Comparison of ENCODE assay signal across 30 cellular contexts in the genomic region with DNA sequence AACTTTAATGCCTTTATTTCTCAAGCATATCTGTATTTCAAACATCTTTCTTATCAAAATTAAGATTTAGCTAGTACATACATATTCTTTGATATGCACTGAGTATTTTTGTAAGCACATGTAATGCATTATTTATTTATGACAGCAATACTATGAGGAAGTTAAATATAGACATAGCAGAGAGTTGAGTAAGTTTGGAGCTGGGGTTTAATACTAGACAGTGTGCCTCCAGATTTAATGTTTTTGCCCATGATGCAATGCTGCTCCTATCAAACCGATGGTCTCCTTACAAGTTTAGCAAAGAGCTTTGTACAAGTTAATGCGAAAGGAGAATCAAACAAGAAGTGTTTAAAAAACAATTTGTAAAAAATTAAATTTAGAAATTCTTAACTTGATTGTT.
"Had no signal": no experiment of that assay in that cellular context is flagged by ENCODE, and none has a peak within 500 bp of the region (broad histone marks: within the 10 kb centered on the region; RNA-seq: fewer than 3 reads in every experiment).

No MANE protein-coding gene starts in this region.

- H3K9me3 ChIP-seq: body of pancreas, pancreas, prostate gland, sigmoid colon, suprapubic skin, tibial artery, upper lobe of right lung had no signal

- H3K27me3 Mint-ChIP-seq: activated CD4-positive, alpha-beta memory T cell treated with anti-CD3 and anti-CD28 coated beads, Interleukin-2, amount 10 ng/mL, durations not matched to agents 7 days and 5 days; activated naive CD8-positive, alpha-beta T cell treated with anti-CD3 and anti-CD28 coated beads, Interleukin-2, amount 50 U/mL, for 24 hours; activated T-cell treated with anti-CD3 and anti-CD28 coated beads, Interleukin-2, amount 50 U/mL, for 24 hours; effector memory CD8-positive, alpha-beta T cell; naive thymus-derived CD4-positive, alpha-beta T cell had no signal

- H3K4me3 Mint-ChIP-seq: activated CD4-positive, alpha-beta memory T cell treated with anti-CD3 and anti-CD28 coated beads, Interleukin-2, amount 10 ng/mL, durations not matched to agents 7 days and 5 days; activated naive CD8-positive, alpha-beta T cell treated with anti-CD3 and anti-CD28 coated beads, Interleukin-2, amount 50 U/mL, for 24 hours; activated T-cell treated with anti-CD3 and anti-CD28 coated beads, Interleukin-2, amount 50 U/mL, for 24 hours; effector memory CD8-positive, alpha-beta T cell; mesothelial cell of epicardium; naive thymus-derived CD4-positive, alpha-beta T cell; neural crest cell; T-helper 1 cell treated with Interleukin-12 subunit alpha and Interleukin-12 subunit beta and Interleukin-4 antibody, amounts not matched to agents 30 μg/mL and 1 μg/mL, for 36 hours had no signal

- H3K27ac Mint-ChIP-seq: activated CD4-positive, alpha-beta memory T cell treated with anti-CD3 and anti-CD28 coated beads, Interleukin-2, amount 10 ng/mL, durations not matched to agents 7 days and 5 days; activated naive CD8-positive, alpha-beta T cell treated with anti-CD3 and anti-CD28 coated beads, Interleukin-2, amount 50 U/mL, for 24 hours; activated T-cell treated with anti-CD3 and anti-CD28 coated beads, Interleukin-2, amount 50 U/mL, for 24 hours; effector memory CD8-positive, alpha-beta T cell; mesothelial cell of epicardium; naive thymus-derived CD4-positive, alpha-beta T cell; T-helper 1 cell treated with Interleukin-12 subunit alpha and Interleukin-12 subunit beta and Interleukin-4 antibody, amounts not matched to agents 30 μg/mL and 1 μg/mL, for 36 hours had no signal

- H3K4me3 ChIP-seq: body of pancreas, pancreas, prostate gland, sigmoid colon, suprapubic skin, tibial artery, upper lobe of right lung had no signal

- DNase-seq: activated CD4-positive, alpha-beta memory T cell treated with anti-CD3 and anti-CD28 coated beads, Interleukin-2, amount 10 ng/mL, durations not matched to agents 7 days and 5 days; activated CD4-positive, alpha-beta T cell treated with anti-CD3 and anti-CD28 coated beads for 4 hours; activated CD8-positive, alpha-beta memory T cell treated with anti-CD3 and anti-CD28 coated beads, Interleukin-2, amount 50 U/mL, for 48 hours; activated gamma-delta T cell; activated naive CD4-positive, alpha-beta T cell treated with anti-CD3 and anti-CD28 coated beads, Interleukin-2, amount 50 U/mL, for 16 hours; activated naive CD8-positive, alpha-beta T cell treated with anti-CD3 and anti-CD28 coated beads, Interleukin-2, amount 50 U/mL, for 24 hours; activated T-cell treated with anti-CD3 and anti-CD28 coated beads, Interleukin-2, amount 50 U/mL, for 24 hours; aorta; body of pancreas; cortex of kidney; effector memory CD8-positive, alpha-beta T cell; foreskin melanocyte; left colon; naive thymus-derived CD4-positive, alpha-beta T cell; nucleus accumbens; pancreas; retina; sigmoid colon; stimulated activated CD4-positive, alpha-beta T cell treated with anti-CD3 and anti-CD28 coated beads, Interleukin-15, amount 100 ng/mL, for 24 hours; stimulated activated naive CD4-positive, alpha-beta T cell; SW 1271; T-helper 9 cell; tibial artery; upper lobe of right lung had no signal

- H3K27me3 ChIP-seq: body of pancreas, pancreas, sigmoid colon, suprapubic skin, tibial artery, upper lobe of right lung had no signal

- H3K4me1 Mint-ChIP-seq: activated CD4-positive, alpha-beta memory T cell treated with anti-CD3 and anti-CD28 coated beads, Interleukin-2, amount 10 ng/mL, durations not matched to agents 7 days and 5 days; activated naive CD8-positive, alpha-beta T cell treated with anti-CD3 and anti-CD28 coated beads, Interleukin-2, amount 50 U/mL, for 24 hours; naive thymus-derived CD4-positive, alpha-beta T cell; neural crest cell had no signal

- H3K4me1 ChIP-seq: body of pancreas, prostate gland, sigmoid colon, suprapubic skin, tibial artery, upper lobe of right lung had no signal

- H3K36me3 ChIP-seq: pancreas, prostate gland, sigmoid colon, suprapubic skin, tibial artery, upper lobe of right lung had no signal

- H3K9me3 Mint-ChIP-seq: mesothelial cell of epicardium; neural crest cell; T-helper 1 cell treated with Interleukin-12 subunit alpha and Interleukin-12 subunit beta and Interleukin-4 antibody, amounts not matched to agents 30 μg/mL and 1 μg/mL, for 36 hours had no signal

- H3K27ac ChIP-seq: body of pancreas, pancreas, prostate gland, sigmoid colon, suprapubic skin, tibial artery, upper lobe of right lung, VCaP had no signal

- H3K36me3 Mint-ChIP-seq: mesothelial cell of epicardium; naive thymus-derived CD4-positive, alpha-beta T cell had no signal
